Comparison of ENCODE assay signal across 1 cellular context in the genomic region with DNA sequence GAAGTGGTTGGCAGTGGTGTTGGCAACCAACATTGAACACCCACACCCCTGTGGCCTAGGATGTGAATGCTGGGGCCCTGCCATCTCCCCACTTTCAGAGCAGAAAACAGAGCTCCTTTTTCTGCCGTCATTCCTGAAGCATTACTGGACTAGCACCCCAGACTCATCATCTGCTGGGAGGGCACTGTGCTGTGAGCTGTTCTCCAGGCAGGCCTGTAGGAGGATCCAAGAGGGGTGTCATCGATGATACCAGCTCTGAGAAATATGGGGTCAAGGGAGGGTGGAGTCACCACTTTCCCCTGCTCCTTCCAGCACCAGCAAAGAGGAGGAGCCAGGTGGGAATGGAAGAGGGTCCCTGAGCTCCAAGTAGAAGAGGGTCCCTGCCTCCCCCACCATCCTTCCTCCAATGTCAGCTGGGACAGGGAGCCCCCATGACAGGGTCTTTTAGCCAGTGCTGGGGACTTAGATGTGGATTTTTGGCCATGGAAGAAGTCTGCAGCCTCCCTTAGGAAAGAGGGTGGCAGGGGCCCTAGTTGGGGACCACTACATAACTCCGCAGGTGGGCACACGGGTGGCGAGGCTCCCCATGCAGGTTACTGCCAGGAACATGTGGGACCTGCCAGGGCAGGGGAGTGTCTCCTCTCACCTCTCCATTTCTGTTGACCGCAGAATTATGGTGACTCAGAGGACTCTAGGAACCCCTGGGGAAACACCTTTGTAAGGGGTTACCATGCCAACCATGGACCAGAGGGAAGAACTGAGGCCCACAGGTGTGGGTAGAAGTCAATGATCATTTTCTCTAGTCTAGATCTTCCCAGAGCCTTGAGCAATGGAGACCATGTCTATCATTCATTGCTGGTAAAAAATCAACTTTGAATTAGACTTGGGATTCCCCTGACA.
TF ChIP-seq lines count a peak whose summit lies in the region.

No MANE protein-coding gene starts in this region.

TF ChIP-seq in K562, 482 proteins besides CTCF, POLR2A, EP300 and RAD21:
- TF ChIP-seq RFX1 (IDR thresholded peaks at IDR 0.05), result peak; percentile 43
